In the genomic region with DNA sequence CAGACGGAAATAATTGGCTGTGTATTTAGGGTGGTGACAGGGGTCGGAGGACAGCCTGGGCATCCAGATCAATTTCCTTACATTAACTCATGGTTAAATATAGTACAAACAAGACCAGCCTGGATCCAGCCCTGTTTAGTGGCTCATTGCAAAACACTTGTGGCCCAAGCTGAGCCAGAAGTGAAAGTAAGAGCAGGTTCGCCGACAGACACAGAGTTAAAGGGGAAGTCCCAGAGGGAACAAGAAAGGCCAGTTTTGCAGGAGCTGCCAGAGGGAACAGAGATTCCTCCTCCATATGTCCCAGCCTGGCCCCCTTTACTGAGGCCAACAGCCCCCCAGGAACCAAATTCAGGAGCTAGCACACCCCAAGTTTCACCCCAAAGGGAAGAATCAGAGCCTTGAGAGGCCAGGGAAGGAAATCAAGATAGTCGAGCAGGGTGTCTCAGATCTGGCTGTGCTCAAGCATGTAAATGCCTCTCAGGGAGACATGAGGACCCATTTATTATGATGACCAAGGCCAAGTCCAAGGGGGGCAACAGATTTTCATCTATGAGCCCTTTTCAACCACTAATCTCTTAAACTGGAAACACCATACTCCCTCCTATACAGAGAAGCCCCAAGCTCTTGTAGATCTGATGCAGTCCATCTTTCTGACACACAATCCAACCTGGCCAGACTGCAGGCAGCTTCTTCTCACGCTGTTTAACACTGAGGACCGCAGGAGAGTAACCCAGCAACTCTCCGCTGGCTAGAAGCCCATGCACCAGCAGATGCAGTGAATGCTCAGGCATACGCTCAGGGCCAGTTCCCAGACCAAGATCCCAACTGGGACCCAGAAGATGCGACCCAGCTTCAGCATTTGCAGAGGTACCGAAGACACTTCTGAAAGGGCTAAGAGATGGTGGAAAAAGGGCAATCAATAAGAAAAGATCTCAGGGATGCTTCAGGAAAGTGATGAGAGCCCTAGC, we compare ENCODE assay signal across 9 cellular contexts.
A peak's percentile ranks its signal among the peaks of the same experiment; 100 is the strongest.
DNase-seq lines count a peak whose midpoint lies in the region; ATAC-seq and TF ChIP-seq lines count a peak whose summit lies in the region.
"Had no signal": no experiment of that assay in that cellular context is flagged by ENCODE, and none has a peak within 500 bp of the region (broad histone marks: within the 10 kb centered on the region; RNA-seq: fewer than 3 reads in every experiment).

No MANE protein-coding gene starts in this region.

- peak overlapping the region; percentile 35 for H3K4me3 ChIP-seq in fibroblast of pulmonary artery (replicated peaks; ENCODE audit: low read depth, low read length)
- peak overlapping the region; percentile 55 for H3K4me3 ChIP-seq in rectal smooth muscle tissue (ENCODE audit: low read length)
- H3K4me3 ChIP-seq: SK-N-MC had no signal

- DNase-seq in DMS53 (lab: John Stamatoyannopoulos, UW) (peak; percentile 90), fibroblast of pulmonary artery (ENCODE audit: low read depth) (peak; percentile 69)
- DNase-seq in central memory CD4-positive, alpha-beta T cell, result no peak
- DNase-seq in effector CD8-positive, alpha-beta T cell (lab: John Stamatoyannopoulos, UW), result no peak

- H3K4me1 ChIP-seq in rectal smooth muscle tissue (ENCODE audit: control insufficient read depth, insufficient read depth, low read length), result peaks cover 3% of the 10 kb centered on the region

- H3K27ac ChIP-seq in VCaP, result peak overlapping the region; percentile 87
- H3K27ac ChIP-seq in rectal smooth muscle tissue (ENCODE audit: low read depth, low read length), result peak overlapping the region; percentile 44
- H3K27ac ChIP-seq: SK-N-MC had no signal

- peak overlapping the region; percentile 28 for H3K9ac ChIP-seq in rectal smooth muscle tissue (ENCODE audit: low read length)

- no peaks in the 10 kb centered on the region for H3K27me3 ChIP-seq in rectal smooth muscle tissue (ENCODE audit: control insufficient read depth, insufficient read depth, low read length)

- ATAC-seq in GM19463 (IDR thresholded peaks at IDR 0.05; ENCODE audit: unreplicated experiment) (peak; percentile 92), HG03565 (IDR thresholded peaks at IDR 0.05; ENCODE audit: unreplicated experiment) (peak; percentile 89)

- TF ChIP-seq CTCF in VCaP (conservative IDR thresholded peaks at IDR 0.05) (no peak), fibroblast of pulmonary artery (IDR thresholded peaks at IDR 0.05; ENCODE audit: low read length, missing control alignments) (no peak)

- H3K36me3 ChIP-seq in rectal smooth muscle tissue (ENCODE audit: control insufficient read depth, insufficient read depth, low read length), result no peaks in the 10 kb centered on the region

Comparison
In these comparisons a context has a peak if more than half of its experiments do, and no peak if none do; other contexts are left out.
1. DNase-seq: peak in DMS53 (single experiment) and fibroblast of pulmonary artery (single experiment); none in central memory CD4-positive, alpha-beta T cell (single experiment) and effector CD8-positive, alpha-beta T cell (single experiment).